Comparison of ENCODE assay signal across 13 cellular contexts in genomic region chr1:152167835-152168534, GRCh38. TPM values are rescaled to one million over a fixed set of nuclear protein-coding genes. Genes with fewer than 3 reads are reported as not detected.
DNase-seq lines count a peak whose midpoint lies in the region; ATAC-seq and TF ChIP-seq lines count a peak whose summit lies in the region.
"Had no signal": no experiment of that assay in that cellular context is flagged by ENCODE, and none has a peak within 500 bp of the region (broad histone marks: within the 10 kb centered on the region; RNA-seq: fewer than 3 reads in every experiment).

No MANE protein-coding gene starts in this region.

- POLR2A ChIA-PET in SK-N-SH (lab: Yijun Ruan, JAX) = no interaction called here

- no peak overlapping the region for H3K9ac ChIP-seq in SK-N-SH
- H3K9ac ChIP-seq: neural progenitor cell had no signal

- ATAC-seq in upper lobe of right lung = peak; percentile 58
- ATAC-seq in GM19467 (IDR thresholded peaks at IDR 0.05; ENCODE audit: unreplicated experiment) = no peak
- no peak for ATAC-seq in GM19397 (IDR thresholded peaks at IDR 0.05; ENCODE audit: unreplicated experiment)
- ATAC-seq: activated CD4-positive, CD25-positive, alpha-beta regulatory T cell treated with anti-CD3 and anti-CD28 coated beads, Interleukin-2, amount 50 U/mL, for 24 hours had no signal

- peaks cover 6% of the 10 kb centered on the region for H3F3A ChIP-seq in SK-N-SH (replicated peaks; ENCODE audit: insufficient read depth)

- TF ChIP-seq EP300 in SK-N-SH (IDR thresholded peaks at IDR 0.05; ENCODE audit: borderline replicate concordance in 1 of 2, low read depth in 1 of 2, low read length in 1 of 2) (peak in 1 of 2 experiments; percentile 43; a peak in 1 of 4 replicates), transverse colon (IDR thresholded peaks at IDR 0.05; ENCODE audit: low read depth) (no peak)

- peaks cover 0 to 11% of the 10 kb centered on the region in 2 experiments; a peak in 2 of 4 replicates for H3K4me1 ChIP-seq in SK-N-SH (ENCODE audit: control insufficient read depth in 1 of 2, insufficient read depth in 2 of 2, low read depth in 1 of 2, low read length in 1 of 2)
- H3K4me1 ChIP-seq in upper lobe of right lung = peaks cover 11% of the 10 kb centered on the region
- H3K4me1 ChIP-seq in transverse colon = peaks cover 0 to 4% (median 0%) of the 10 kb centered on the region in 4 donors
- H3K4me1 ChIP-seq: neural progenitor cell had no signal

- H3K27ac ChIP-seq in SK-N-SH (ENCODE audit: low read depth in 2 of 2, low read length in 1 of 2) (no peak overlapping the region; a peak in 1 of 4 replicates), upper lobe of right lung (no peak overlapping the region), transverse colon (no peak overlapping the region)
- H3K27ac ChIP-seq: neural progenitor cell had no signal

- no peaks in the 10 kb centered on the region for H3K79me2 ChIP-seq in SK-N-SH (ENCODE audit: insufficient read depth)

- H4K20me1 ChIP-seq in SK-N-SH (ENCODE audit: insufficient read depth) = no peaks in the 10 kb centered on the region

- intact Hi-C loops in upper lobe of right lung (cut with DNase I) (no loop called here), transverse colon (cut with DNase I; ENCODE audit: low total_unique reads) (no loop called here)

- H3K4me2 ChIP-seq in SK-N-SH = peak overlapping the region; percentile 33; the same call in 1 of the 2 replicates
- H3K4me2 ChIP-seq: neural progenitor cell had no signal

- no peaks in the 10 kb centered on the region for H3K9me2 ChIP-seq in SK-N-SH

- H3K9me3 ChIP-seq in SK-N-SH (no peaks in the 10 kb centered on the region), upper lobe of right lung (no peaks in the 10 kb centered on the region), transverse colon (no peaks in the 10 kb centered on the region)

- TF ChIP-seq CTCF in SK-N-SH (IDR thresholded peaks at IDR 0.05) = no peak
- no peak for TF ChIP-seq CTCF in fibroblast of the aortic adventitia (IDR thresholded peaks at IDR 0.05; ENCODE audit: insufficient read depth, low read length)
- no peak for TF ChIP-seq CTCF in upper lobe of right lung (IDR thresholded peaks at IDR 0.05)
- TF ChIP-seq CTCF in transverse colon (IDR thresholded peaks at IDR 0.05) = no peak

- H3K4me3 ChIP-seq in SK-N-SH (ENCODE audit: low read depth in 2 of 2, low read length in 1 of 2) (no peak overlapping the region), fibroblast of the aortic adventitia (ENCODE audit: low read depth, low read length) (no peak overlapping the region), upper lobe of right lung (no peak overlapping the region), transverse colon (no peak overlapping the region)
- H3K4me3 ChIP-seq: neural progenitor cell had no signal

- CTCF ChIA-PET in SK-N-SH (lab: Yijun Ruan, JAX) = interaction anchor here (0.8 kb wide), 1 partner anchor 291 kb away, joined by 3 read pairs; no protein-coding TSS in a partner anchor

- H3K27me3 ChIP-seq in SK-N-SH (ENCODE audit: insufficient read depth) = no peaks in the 10 kb centered on the region
- H3K27me3 ChIP-seq in upper lobe of right lung = no peaks in the 10 kb centered on the region
- no peaks in the 10 kb centered on the region for H3K27me3 ChIP-seq in transverse colon
- H3K27me3 ChIP-seq: neural progenitor cell had no signal

- no peak for TF ChIP-seq POLR2A in transverse colon (IDR thresholded peaks at IDR 0.05)

- H3K36me3 ChIP-seq in SK-N-SH (replicated peaks in 1 of 2; ENCODE audit: control insufficient read depth in 1 of 2, insufficient read depth in 2 of 2, low read length in 1 of 2) (no peaks in the 10 kb centered on the region), upper lobe of right lung (no peaks in the 10 kb centered on the region), transverse colon (no peaks in the 10 kb centered on the region)
- H3K36me3 ChIP-seq: neural progenitor cell had no signal

- TF ChIP-seq RAD21 in SK-N-SH (IDR thresholded peaks at IDR 0.05; ENCODE audit: low read length) = no peak

- H2AFZ ChIP-seq in SK-N-SH (ENCODE audit: low read depth) = no peak overlapping the region
- H2AFZ ChIP-seq: neural progenitor cell had no signal

- 10% methylated on average over 3 of the region's 3 CpGs for whole genome bisulfite sequencing in SK-N-SH (ENCODE audit: low lambda C conversion rate)
- WGBS in transverse colon (ENCODE audit: low coverage in 1 of 2), 2 donors = 56 to 62% methylated on average over 2 to 3 of the region's 3 CpGs

- DNase-seq in SIG-M5 treated with dmso at 0.1 percent for 504 hours (lab: John Stamatoyannopoulos, UW; ENCODE audit: unreplicated experiment) (peak; percentile 89), SIG-M5 (lab: John Stamatoyannopoulos, UW) (no peak), SK-N-SH (no peak), fibroblast of the aortic adventitia (ENCODE audit: low read depth) (peak; percentile 74), upper lobe of right lung (no peak), transverse colon (no peak)
- DNase-seq: head of caudate nucleus, NCI-H774 had no signal

- in situ Hi-C loops in transverse colon (cut with MboI; ENCODE audit: low pct_ligation_motif_present in 1 of 4, low pct_unique_long_range_greater_than_20kb in 1 of 4, low sequenced_read_pairs in 3 of 4) = no loop called here

TF ChIP-seq in SK-N-SH, 30 proteins besides CTCF, POLR2A, EP300 and RAD21 (continues in another document):
- no peak for TF ChIP-seq GATA2 (CRISPR knock-in tag; IDR thresholded peaks at IDR 0.05)
- TF ChIP-seq MEF2A (IDR thresholded peaks at IDR 0.05; ENCODE audit: borderline replicate concordance, low read depth) = no peak
- TF ChIP-seq SMC3 (IDR thresholded peaks at IDR 0.05; ENCODE audit: low read depth, low read length) = no peak
- TF ChIP-seq JUND (IDR thresholded peaks at IDR 0.05) = peak; percentile 58
- TF ChIP-seq IRF3 (IDR thresholded peaks at IDR 0.05; ENCODE audit: low read depth, low read length) = no peak
- peak; percentile 64 for TF ChIP-seq TCF12 (IDR thresholded peaks at IDR 0.05)
- no peak for TF ChIP-seq YY1 (IDR thresholded peaks at IDR 0.05; ENCODE audit: low read depth)
- TF ChIP-seq ELF1 (IDR thresholded peaks at IDR 0.05) = no peak
- no peak for TF ChIP-seq MXI1 (IDR thresholded peaks at IDR 0.05; ENCODE audit: low read depth, low read length)
- TF ChIP-seq FOXM1 (IDR thresholded peaks at IDR 0.05; ENCODE audit: low read depth) = no peak
- 0 out of 2 replicates have a peak, but pooled peaks have one; percentile 14 for TF ChIP-seq NFIC (IDR thresholded peaks at IDR 0.05; ENCODE audit: borderline replicate concordance)
- TF ChIP-seq RCOR1 (IDR thresholded peaks at IDR 0.05; ENCODE audit: low read length) = no peak
- TF ChIP-seq FOXJ3 (CRISPR knock-in tag; IDR thresholded peaks at IDR 0.05) = no peak
- TF ChIP-seq RXRA (IDR thresholded peaks at IDR 0.05; ENCODE audit: borderline replicate concordance, low read depth) = no peak
- TF ChIP-seq USF2 (IDR thresholded peaks at IDR 0.05; ENCODE audit: borderline replicate concordance, low read depth, low read length) = no peak
- no peak for TF ChIP-seq EZH2phosphoT487 (IDR thresholded peaks at IDR 0.05; ENCODE audit: borderline replicate concordance, low read depth)
- no peak for TF ChIP-seq USF1 (IDR thresholded peaks at IDR 0.05; ENCODE audit: borderline replicate concordance, low read depth)
- 0 out of 2 replicates have a peak, but pooled peaks have one; percentile 24 for TF ChIP-seq TEAD4 (IDR thresholded peaks at IDR 0.05; ENCODE audit: borderline replicate concordance, insufficient read depth)
- TF ChIP-seq GABPA (IDR thresholded peaks at IDR 0.05; ENCODE audit: low read depth) = no peak
- TF ChIP-seq POLR2AphosphoS5 (IDR thresholded peaks at IDR 0.05; ENCODE audit: low read depth, low read length) = no peak

RNA-seq across cellular contexts. Expression of gene RPTN, which starts 9.0 kb away (rescaled TPM):
- polyA plus RNA-seq in SK-N-SH (2012; rRNA removed) = not detected in 2 replicates
- polyA plus RNA-seq in SK-N-SH (2012; cell fraction: cytosol; rRNA removed) = not detected in 2 replicates
- polyA plus RNA-seq in SK-N-SH (2012; cell fraction: nucleus; rRNA removed) = not detected in 2 replicates
- total RNA-seq in fibroblast of the aortic adventitia (ENCODE audit: low replicate concordance) = not detected in 2 replicates
- not detected for total RNA-seq in upper lobe of right lung
- not detected for total RNA-seq in transverse colon
- polyA plus RNA-seq: AG04450 had no signal

RNA-seq across cellular contexts. Expression of gene TCHH, which starts 52.7 kb away (rescaled TPM):
- polyA plus RNA-seq in SK-N-SH (2012; rRNA removed) = not detected in 2 replicates
- polyA plus RNA-seq in SK-N-SH (2012; cell fraction: cytosol; rRNA removed) = under 0.01 and 0.01 TPM in 2 replicates
- polyA plus RNA-seq in SK-N-SH (2012; cell fraction: nucleus; rRNA removed) = 0.01 TPM in 1 of 2 replicates, not detected in the other
- total RNA-seq in fibroblast of the aortic adventitia (ENCODE audit: low replicate concordance) = 0.09 TPM in 1 of 2 replicates, not detected in the other
- 0.20 TPM for total RNA-seq in upper lobe of right lung
- under 1 TPM in 1 of 4 donors, not detected in 3; under 0.01 TPM for total RNA-seq in transverse colon
- polyA plus RNA-seq: AG04450 had no signal

RNA-seq across cellular contexts. Expression of gene HRNR, which starts 56.0 kb away (rescaled TPM):
- not detected in 2 replicates for polyA plus RNA-seq in SK-N-SH (2012; rRNA removed)
- polyA plus RNA-seq in SK-N-SH (2012; cell fraction: cytosol; rRNA removed) = not detected in 2 replicates
- not detected in 2 replicates for polyA plus RNA-seq in SK-N-SH (2012; cell fraction: nucleus; rRNA removed)
- total RNA-seq in fibroblast of the aortic adventitia (ENCODE audit: low replicate concordance) = not detected in 2 replicates
- not detected for total RNA-seq in upper lobe of right lung
- total RNA-seq in transverse colon = not detected
- polyA plus RNA-seq: AG04450 had no signal

Comparison
In these comparisons a context has a peak if more than half of its experiments do, and no peak if none do; other contexts are left out.
1. DNase-seq: peak in SIG-M5 treated with dmso at 0.1 percent for 504 hours (single experiment) and fibroblast of the aortic adventitia (single experiment); none in SIG-M5 (single experiment), SK-N-SH (single experiment), upper lobe of right lung (single experiment) and transverse colon (single experiment).